In genomic region chr12:69527506-69528272, GRCh38 we compare ENCODE assay signal across 12 cellular contexts. TPM values are rescaled to one million over a fixed set of nuclear protein-coding genes. Genes with fewer than 3 reads are reported as not detected.
DNase-seq lines count a peak whose midpoint lies in the region; ATAC-seq and TF ChIP-seq lines count a peak whose summit lies in the region.
"Had no signal": no experiment of that assay in that cellular context is flagged by ENCODE, and none has a peak within 500 bp of the region (broad histone marks: within the 10 kb centered on the region; RNA-seq: fewer than 3 reads in every experiment).

No MANE protein-coding gene starts in this region.

- H3K4me1 ChIP-seq in left ventricle myocardium inferior (peaks cover 43% of the 10 kb centered on the region), right cardiac atrium (ENCODE audit: control insufficient read depth, insufficient read depth, low read length) (peaks cover 5% of the 10 kb centered on the region), vagina (peaks cover 29% of the 10 kb centered on the region), testis (no peaks in the 10 kb centered on the region)
- H3K4me1 ChIP-seq: BE2C had no signal

- TF ChIP-seq CTCF in left ventricle myocardium inferior (IDR thresholded peaks at IDR 0.05; ENCODE audit: borderline replicate concordance), result no peak
- no peak for TF ChIP-seq CTCF in kidney epithelial cell (IDR thresholded peaks at IDR 0.05; ENCODE audit: insufficient read depth, low read length, poor library complexity, severe bottlenecking)
- no peak for TF ChIP-seq CTCF in vagina (IDR thresholded peaks at IDR 0.05)
- TF ChIP-seq CTCF in testis (IDR thresholded peaks at IDR 0.05), result no peak

- H3K27ac ChIP-seq in left ventricle myocardium inferior (replicated peaks) (peak overlapping the region; percentile 1), right cardiac atrium (ENCODE audit: low read length) (no peak overlapping the region), vagina (peak overlapping the region; percentile 59), testis (no peak overlapping the region)

- WGBS in right cardiac atrium, result 74% methylated on average over 3 of the region's 3 CpGs
- 73 to 78% methylated on average over 3 of the region's 3 CpGs for WGBS in testis, 2 donors

- TF ChIP-seq POLR2A in vagina (IDR thresholded peaks at IDR 0.05) (no peak), testis (IDR thresholded peaks at IDR 0.05) (no peak)

- H3K4me3 ChIP-seq in left ventricle myocardium inferior, result no peak overlapping the region
- H3K4me3 ChIP-seq in right cardiac atrium (ENCODE audit: low read length), result no peak overlapping the region
- no peak overlapping the region for H3K4me3 ChIP-seq in kidney epithelial cell (ENCODE audit: low read depth, low read length)
- H3K4me3 ChIP-seq in vagina, result no peak overlapping the region
- no peak overlapping the region for H3K4me3 ChIP-seq in testis
- H3K4me3 ChIP-seq: ovary had no signal

- no peaks in the 10 kb centered on the region for H3K27me3 ChIP-seq in left ventricle myocardium inferior (ENCODE audit: low read depth)
- H3K27me3 ChIP-seq in right cardiac atrium (ENCODE audit: control insufficient read depth, insufficient read depth), result no peaks in the 10 kb centered on the region
- no peaks in the 10 kb centered on the region for H3K27me3 ChIP-seq in kidney epithelial cell (ENCODE audit: control insufficient read depth, insufficient read depth, low read length)
- no peaks in the 10 kb centered on the region for H3K27me3 ChIP-seq in vagina
- no peaks in the 10 kb centered on the region for H3K27me3 ChIP-seq in testis
- H3K27me3 ChIP-seq: BE2C, ovary had no signal

- ATAC-seq in right cardiac atrium, result no peak

- DNase-seq in left ventricle myocardium inferior (no peak), right cardiac atrium (no peak), astrocyte of the hippocampus (ENCODE audit: low read depth, low spot score) (peak; percentile 66), kidney epithelial cell (ENCODE audit: low read depth) (peak; percentile 61), vagina (ENCODE audit: extremely low spot score in 2 of 2) (no peak), NCI-H1436 treated with DMSO at 0.1 percent for 48 hours (lab: John Stamatoyannopoulos, UW) (no peak), testis (no peak), SKM-1 treated with dmso at 0.1 percent for 144 hours (lab: John Stamatoyannopoulos, UW; ENCODE audit: unreplicated experiment) (no peak)
- DNase-seq: activated B cell treated with CpG ODN at 0.5 μM for 24 hours, amniotic stem cell, BE2C, ovary had no signal

- H3K36me3 ChIP-seq in left ventricle myocardium inferior, result peaks cover 13% of the 10 kb centered on the region
- no peaks in the 10 kb centered on the region for H3K36me3 ChIP-seq in kidney epithelial cell (ENCODE audit: control insufficient read depth, insufficient read depth, low read length)
- no peaks in the 10 kb centered on the region for H3K36me3 ChIP-seq in vagina
- H3K36me3 ChIP-seq in testis (ENCODE audit: low read depth, missing control alignments), result no peaks in the 10 kb centered on the region
- H3K36me3 ChIP-seq: BE2C, ovary had no signal

- H3K9me3 ChIP-seq in left ventricle myocardium inferior (replicated peaks) (peaks cover 16% of the 10 kb centered on the region), right cardiac atrium (ENCODE audit: control insufficient read depth, low read length) (no peaks in the 10 kb centered on the region), vagina (no peaks in the 10 kb centered on the region), testis (no peaks in the 10 kb centered on the region)
- H3K9me3 ChIP-seq: BE2C, ovary had no signal

- intact Hi-C loops in left ventricle myocardium inferior (cut with micrococcal nuclease), result no loop called here
- intact Hi-C loops in right cardiac atrium (cut with DNase I), result loop anchor here in 1 of 4 donors (10.0 kb wide), 1 partner anchor 53 kb away; the partner anchor contains the start of gene FRS2
- intact Hi-C loops in vagina (cut with DNase I), result no loop called here
- intact Hi-C loops in testis (cut with DNase I; ENCODE audit: low total_unique reads), result no loop called here

RNA-seq across cellular contexts. Expression of gene FRS2, which starts 57.5 kb away (rescaled TPM):
- total RNA-seq in left ventricle myocardium inferior (18.2 TPM), right cardiac atrium (10 to 100 TPM; 26.2 to 38.6 (median 29.7) TPM), kidney epithelial cell (26.6 and 35.5 TPM in 2 replicates), vagina (44.0 TPM), testis (10 to 100 TPM; 38.3 to 47.8 TPM)
- polyA plus RNA-seq in right cardiac atrium (6.2 TPM), testis (ENCODE audit: insufficient read depth, low read depth, low replicate concordance) (21.6 TPM)

RNA-seq across cellular contexts. Expression of gene CCT2, which starts 57.6 kb away (rescaled TPM):
- total RNA-seq in left ventricle myocardium inferior, result 91.7 TPM
- total RNA-seq in right cardiac atrium, result 100 to 1,000 TPM in 2 of 4 donors, 10 to 100 TPM in 2; 86.2 to 130 (median 98.5) TPM
- 76.9 TPM for polyA plus RNA-seq in right cardiac atrium
- 212 and 224 TPM in 2 replicates for total RNA-seq in kidney epithelial cell
- 77.3 TPM for total RNA-seq in vagina
- 100 to 1,000 TPM; 213 to 248 TPM for total RNA-seq in testis
- 401 TPM for polyA plus RNA-seq in testis (ENCODE audit: insufficient read depth, low read depth, low replicate concordance)

Comparison
In these comparisons a context has a peak if more than half of its experiments do, and no peak if none do; other contexts are left out.
1. H3K27ac ChIP-seq: peak in left ventricle myocardium inferior (single experiment) and vagina (single experiment); none in right cardiac atrium (single experiment) and testis (0 of 2).
2. DNase-seq: peak in astrocyte of the hippocampus (single experiment) and kidney epithelial cell (single experiment); none in left ventricle myocardium inferior (single experiment), right cardiac atrium (0 of 3), vagina (0 of 2), NCI-H1436 treated with DMSO at 0.1 percent for 48 hours (single experiment), testis (single experiment) and SKM-1 treated with dmso at 0.1 percent for 144 hours (single experiment).